ENCODE assay signal across 1 cellular context in genomic region chr2:85446296-85447221, GRCh38.
TF ChIP-seq lines count a peak whose summit lies in the region.

No MANE protein-coding gene starts in this region.

TF ChIP-seq in HEK293, 187 proteins besides CTCF, POLR2A, EP300 and RAD21 (continued from another document):
- TF ChIP-seq ZNF518A (tag by site-specific recombination; conservative IDR thresholded peaks at IDR 0.05; ENCODE audit: low read depth) (peak; percentile 33; the same call in 1 of the 2 replicates), KLF7 (tag by site-specific recombination; IDR thresholded peaks at IDR 0.05; ENCODE audit: borderline replicate concordance) (no peak), REPIN1 (tag by site-specific recombination; IDR thresholded peaks at IDR 0.05; ENCODE audit: low read depth) (no peak), MZF1 (tag by site-specific recombination; IDR thresholded peaks at IDR 0.05; ENCODE audit: borderline replicate concordance) (peak; percentile 80; the same call in 1 of the 2 replicates), ZNF48 (tag by site-specific recombination; IDR thresholded peaks at IDR 0.05) (no peak), ZNF16 (tag by site-specific recombination; IDR thresholded peaks at IDR 0.05; ENCODE audit: low read depth) (no peak), ZNF658 (tag by site-specific recombination; IDR thresholded peaks at IDR 0.05) (no peak)
- TF ChIP-seq, protein P1, sequence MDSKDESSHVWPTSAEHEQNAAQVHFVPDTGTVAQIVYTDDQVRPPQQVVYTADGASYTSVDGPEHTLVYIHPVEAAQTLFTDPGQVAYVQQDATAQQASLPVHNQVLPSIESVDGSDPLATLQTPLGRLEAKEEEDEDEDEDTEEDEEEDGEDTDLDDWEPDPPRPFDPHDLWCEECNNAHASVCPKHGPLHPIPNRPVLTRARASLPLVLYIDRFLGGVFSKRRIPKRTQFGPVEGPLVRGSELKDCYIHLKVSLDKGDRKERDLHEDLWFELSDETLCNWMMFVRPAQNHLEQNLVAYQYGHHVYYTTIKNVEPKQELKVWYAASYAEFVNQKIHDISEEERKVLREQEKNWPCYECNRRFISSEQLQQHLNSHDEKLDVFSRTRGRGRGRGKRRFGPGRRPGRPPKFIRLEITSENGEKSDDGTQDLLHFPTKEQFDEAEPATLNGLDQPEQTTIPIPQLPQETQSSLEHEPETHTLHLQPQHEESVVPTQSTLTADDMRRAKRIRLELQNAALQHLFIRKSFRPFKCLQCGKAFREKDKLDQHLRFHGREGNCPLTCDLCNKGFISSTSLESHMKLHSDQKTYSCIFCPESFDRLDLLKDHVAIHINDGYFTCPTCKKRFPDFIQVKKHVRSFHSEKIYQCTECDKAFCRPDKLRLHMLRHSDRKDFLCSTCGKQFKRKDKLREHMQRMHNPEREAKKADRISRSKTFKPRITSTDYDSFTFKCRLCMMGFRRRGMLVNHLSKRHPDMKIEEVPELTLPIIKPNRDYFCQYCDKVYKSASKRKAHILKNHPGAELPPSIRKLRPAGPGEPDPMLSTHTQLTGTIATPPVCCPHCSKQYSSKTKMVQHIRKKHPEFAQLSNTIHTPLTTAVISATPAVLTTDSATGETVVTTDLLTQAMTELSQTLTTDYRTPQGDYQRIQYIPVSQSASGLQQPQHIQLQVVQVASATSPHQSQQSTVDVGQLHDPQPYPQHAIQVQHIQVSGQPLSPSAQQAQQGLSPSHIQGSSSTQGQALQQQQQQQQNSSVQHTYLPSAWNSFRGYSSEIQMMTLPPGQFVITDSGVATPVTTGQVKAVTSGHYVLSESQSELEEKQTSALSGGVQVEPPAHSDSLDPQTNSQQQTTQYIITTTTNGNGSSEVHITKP (tag by site-specific recombination; IDR thresholded peaks at IDR 0.05) = 0 out of 2 replicates have a peak, but pooled peaks have one; percentile 6
- TF ChIP-seq, protein P2, sequence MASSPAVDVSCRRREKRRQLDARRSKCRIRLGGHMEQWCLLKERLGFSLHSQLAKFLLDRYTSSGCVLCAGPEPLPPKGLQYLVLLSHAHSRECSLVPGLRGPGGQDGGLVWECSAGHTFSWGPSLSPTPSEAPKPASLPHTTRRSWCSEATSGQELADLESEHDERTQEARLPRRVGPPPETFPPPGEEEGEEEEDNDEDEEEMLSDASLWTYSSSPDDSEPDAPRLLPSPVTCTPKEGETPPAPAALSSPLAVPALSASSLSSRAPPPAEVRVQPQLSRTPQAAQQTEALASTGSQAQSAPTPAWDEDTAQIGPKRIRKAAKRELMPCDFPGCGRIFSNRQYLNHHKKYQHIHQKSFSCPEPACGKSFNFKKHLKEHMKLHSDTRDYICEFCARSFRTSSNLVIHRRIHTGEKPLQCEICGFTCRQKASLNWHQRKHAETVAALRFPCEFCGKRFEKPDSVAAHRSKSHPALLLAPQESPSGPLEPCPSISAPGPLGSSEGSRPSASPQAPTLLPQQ (tag by site-specific recombination; IDR thresholded peaks at IDR 0.05) = 0 out of 2 replicates have a peak, but pooled peaks have one; percentile 4
- TF ChIP-seq, protein P3, sequence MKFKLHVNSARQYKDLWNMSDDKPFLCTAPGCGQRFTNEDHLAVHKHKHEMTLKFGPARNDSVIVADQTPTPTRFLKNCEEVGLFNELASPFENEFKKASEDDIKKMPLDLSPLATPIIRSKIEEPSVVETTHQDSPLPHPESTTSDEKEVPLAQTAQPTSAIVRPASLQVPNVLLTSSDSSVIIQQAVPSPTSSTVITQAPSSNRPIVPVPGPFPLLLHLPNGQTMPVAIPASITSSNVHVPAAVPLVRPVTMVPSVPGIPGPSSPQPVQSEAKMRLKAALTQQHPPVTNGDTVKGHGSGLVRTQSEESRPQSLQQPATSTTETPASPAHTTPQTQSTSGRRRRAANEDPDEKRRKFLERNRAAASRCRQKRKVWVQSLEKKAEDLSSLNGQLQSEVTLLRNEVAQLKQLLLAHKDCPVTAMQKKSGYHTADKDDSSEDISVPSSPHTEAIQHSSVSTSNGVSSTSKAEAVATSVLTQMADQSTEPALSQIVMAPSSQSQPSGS (tag by site-specific recombination; IDR thresholded peaks at IDR 0.05; ENCODE audit: low read depth) = no peak
